In genomic region chr1:116168277-116169032, GRCh38 we compare ENCODE assay signal across 8 cellular contexts. TPM values are rescaled to one million over a fixed set of nuclear protein-coding genes. Genes with fewer than 3 reads are reported as not detected.
DNase-seq lines count a peak whose midpoint lies in the region; ATAC-seq, FAIRE-seq and TF ChIP-seq lines count a peak whose summit lies in the region.

No MANE protein-coding gene starts in this region.

- peak overlapping the region; percentile 94 for H3K4me2 ChIP-seq in BLaER1
- peak overlapping the region; percentile 91 for H3K4me2 ChIP-seq in GM12878 (ENCODE audit: control insufficient read depth, insufficient read depth)

- peaks cover 9% of the 10 kb centered on the region for H3K27me3 Mint-ChIP-seq in T-helper 2 cell treated with Interferon-gamma antibody and Interleukin-4, amounts not matched to agents 5 μg/mL and 100 μg/mL, for 36 hours (ENCODE audit: low read depth)

- CTCF ChIA-PET in GM12878 (lab: Yijun Ruan, JAX) = interaction anchor here (0.6 to 1.9 kb wide), 9 partner anchors 13 to 1566 kb away, joined by 3 to 14 read pairs (median 3); no protein-coding TSS in a partner anchor

- H3K4me1 ChIP-seq in BLaER1 (peaks cover 19% of the 10 kb centered on the region), GM12878 (ENCODE audit: control insufficient read depth, insufficient read depth, low read length) (no peaks in the 10 kb centered on the region), iPS DF 6.9 (ENCODE audit: control insufficient read depth, insufficient read depth, low read length) (peaks cover 2% of the 10 kb centered on the region; the same call in 1 of the 2 replicates), gastrocnemius medialis (peaks cover 0 to 13% of the 10 kb centered on the region in 2 donors)

- in situ Hi-C loops in GM12878 (cut with MboI) (no loop called here), gastrocnemius medialis (cut with MboI; ENCODE audit: low sequenced_read_pairs in 4 of 4) (loop anchor here in 1 of 4 donors (25.0 kb wide), 1 partner anchor 194 kb away; the partner anchor contains the start of gene ATP1A1)

- no peak overlapping the region for H3K27ac Mint-ChIP-seq in T-helper 2 cell treated with Interferon-gamma antibody and Interleukin-4, amounts not matched to agents 5 μg/mL and 100 μg/mL, for 36 hours

- H3K4me1 Mint-ChIP-seq in T-helper 2 cell treated with Interferon-gamma antibody and Interleukin-4, amounts not matched to agents 5 μg/mL and 100 μg/mL, for 36 hours (ENCODE audit: low read depth) = peaks cover 10% of the 10 kb centered on the region

- POLR2A ChIA-PET in GM12878 (lab: Charles Lee) = no interaction called here

- H3K4me3 ChIP-seq in BLaER1 (peak overlapping the region; percentile 74), GM12878 (peak overlapping the region; percentile 66), iPS DF 6.9 (ENCODE audit: low read length) (peak overlapping the region; percentile 45; the same call in 1 of the 2 replicates), gastrocnemius medialis (peak overlapping the region; percentile 45 to 77 (median 54))

- no peak for TF ChIP-seq EP300 in GM12878 (IDR thresholded peaks at IDR 0.05; ENCODE audit: borderline replicate concordance in 1 of 2, control insufficient read depth in 1 of 2, low read depth in 2 of 2, low read length in 2 of 2)

- no peaks in the 10 kb centered on the region for H3K36me3 Mint-ChIP-seq in T-helper 2 cell treated with Interferon-gamma antibody and Interleukin-4, amounts not matched to agents 5 μg/mL and 100 μg/mL, for 36 hours (ENCODE audit: low read depth)

- H3K27ac ChIP-seq in BLaER1 = peak overlapping the region; percentile 89
- H3K27ac ChIP-seq in GM12878 (ENCODE audit: control insufficient read depth, insufficient read depth) = no peak overlapping the region
- no peak overlapping the region for H3K27ac ChIP-seq in iPS DF 6.9 (ENCODE audit: low read length)
- H3K27ac ChIP-seq in gastrocnemius medialis = peak overlapping the region; percentile 34 to 65 (median 49)

- peak; percentile 52 for FAIRE-seq in GM12878 (lab: Jason Lieb, UNC)

- no peak for TF ChIP-seq POLR2A in GM12878 (IDR thresholded peaks at IDR 0.05; ENCODE audit: low read depth, low read length)
- no peak for TF ChIP-seq POLR2A in gastrocnemius medialis (IDR thresholded peaks at IDR 0.05)

- no peaks in the 10 kb centered on the region for H3K27me3 ChIP-seq in BLaER1
- no peaks in the 10 kb centered on the region; a peak in 2 of 4 replicates for H3K27me3 ChIP-seq in GM12878 (replicated peaks in 1 of 2; ENCODE audit: control insufficient read depth in 2 of 2, insufficient read depth in 2 of 2, low read length in 1 of 2)
- 0 out of 2 replicates have a peak, but pooled peaks cover 1% of the 10 kb centered on the region for H3K27me3 ChIP-seq in iPS DF 6.9 (ENCODE audit: control insufficient read depth, insufficient read depth, low read length)
- H3K27me3 ChIP-seq in gastrocnemius medialis = no peaks in the 10 kb centered on the region

- H3K36me3 ChIP-seq in BLaER1 (no peaks in the 10 kb centered on the region), GM12878 (ENCODE audit: control insufficient read depth in 2 of 2, insufficient read depth in 2 of 2, low read length in 1 of 2) (no peaks in the 10 kb centered on the region), iPS DF 6.9 (ENCODE audit: control insufficient read depth, insufficient read depth, low read length) (no peaks in the 10 kb centered on the region), gastrocnemius medialis (no peaks in the 10 kb centered on the region)

- peak overlapping the region; percentile 81 for H3K4me3 Mint-ChIP-seq in T-helper 2 cell treated with Interferon-gamma antibody and Interleukin-4, amounts not matched to agents 5 μg/mL and 100 μg/mL, for 36 hours

- H3K79me2 ChIP-seq in GM12878 (ENCODE audit: control insufficient read depth, insufficient read depth, low read length) = no peaks in the 10 kb centered on the region

- peak overlapping the region; percentile 79 for H3K9ac ChIP-seq in BLaER1
- peak overlapping the region; percentile 19; the same call in 1 of the 2 replicates for H3K9ac ChIP-seq in GM12878 (ENCODE audit: control insufficient read depth, insufficient read depth, low read length)

- BruUV-seq in GM12878 (replicated peaks; lab: Mats Ljungman, UMichigan) = no TSS peak

- ATAC-seq in GM19372 (IDR thresholded peaks at IDR 0.05; ENCODE audit: low read depth, unreplicated experiment) (peak; percentile 89), HG03565 (IDR thresholded peaks at IDR 0.05; ENCODE audit: unreplicated experiment) (peak; percentile 80), GM12878 (peak; percentile 98), gastrocnemius medialis (peak; percentile 64 to 76)

- peak overlapping the region; percentile 71 for H2AFZ ChIP-seq in GM12878 (ENCODE audit: control insufficient read depth, low read depth, low read length)

- SMC1A ChIA-PET in GM12878 (lab: Charles Lee; ENCODE audit: uncharacterized antibody, unreplicated experiment) = interaction anchor here (0.9 to 1.2 kb wide), 3 partner anchors 13 to 324 kb away, joined by 3 to 4 read pairs (median 4); no protein-coding TSS in a partner anchor

- no peaks in the 10 kb centered on the region for H3K9me3 Mint-ChIP-seq in T-helper 2 cell treated with Interferon-gamma antibody and Interleukin-4, amounts not matched to agents 5 μg/mL and 100 μg/mL, for 36 hours

- DNase-seq in T-helper 2 cell treated with Interferon-gamma antibody and Interleukin-4, amounts not matched to agents 5 μg/mL and 100 μg/mL, for 36 hours (ENCODE audit: low spot score) = peak; percentile 75
- DNase-seq in GM12878 (ENCODE audit: low read depth, low spot score) (no peak), iPS DF 6.9 (ENCODE audit: low read depth, low spot score) (peak; percentile 48), gastrocnemius medialis (peak; percentile 43 to 64), NCI-H128 (lab: John Stamatoyannopoulos, UW; ENCODE audit: unreplicated experiment) (no peak)

- TF ChIP-seq CTCF in GM12878 (IDR thresholded peaks at IDR 0.05 in 2 of 3, conservative IDR thresholded peaks at IDR 0.05 in 1 of 3; ENCODE audit: control insufficient read depth in 2 of 3, extremely low read depth in 1 of 3, insufficient read depth in 1 of 3, low read depth in 3 of 3, low read length in 3 of 3) (peak; percentile 75 to 87 (median 84)), gastrocnemius medialis (IDR thresholded peaks at IDR 0.05 in 4 of 5, conservative IDR thresholded peaks at IDR 0.05 in 1 of 5) (peak; percentile 67 to 87 (median 75))

- RAD21 ChIA-PET in GM12878 (lab: Charles Lee; ENCODE audit: unreplicated experiment) = interaction anchor here (0.6 to 2.7 kb wide), 3 partner anchors 8 to 317 kb away, joined by 3 to 11 read pairs (median 5); no protein-coding TSS in a partner anchor

- H4K20me1 ChIP-seq in BLaER1 (no peaks in the 10 kb centered on the region), GM12878 (ENCODE audit: control insufficient read depth, insufficient read depth) (no peaks in the 10 kb centered on the region)

- intact Hi-C loops in GM12878 (cut with micrococcal nuclease; ENCODE audit: unreplicated experiment) (no loop called here), gastrocnemius medialis (cut with DNase I; ENCODE audit: low total_unique reads) (loop anchor here (2.0 kb wide), 1 partner anchor 16 kb away; no protein-coding TSS in a partner anchor)

- H3K9me3 ChIP-seq in BLaER1 = no peaks in the 10 kb centered on the region
- no peaks in the 10 kb centered on the region for H3K9me3 ChIP-seq in GM12878 (replicated peaks; ENCODE audit: control insufficient read depth, insufficient read depth, low read length)
- H3K9me3 ChIP-seq in iPS DF 6.9 (ENCODE audit: control insufficient read depth, insufficient read depth, low read length) = no peaks in the 10 kb centered on the region
- H3K9me3 ChIP-seq in gastrocnemius medialis = no peaks in the 10 kb centered on the region

- peak; percentile 37; the same call in 1 of the 2 replicates for TF ChIP-seq RAD21 in GM12878 (IDR thresholded peaks at IDR 0.05; ENCODE audit: insufficient read depth, low read depth, low read length)

- 4% methylated on average over 38 of the region's 42 CpGs for WGBS in GM12878 (ENCODE audit: insufficient coverage, insufficient replicate concordance, low lambda C conversion rate, missing lambda C conversion rate)
- no CpG with 5 or more reads among the region's 42 CpGs for WGBS in iPS DF 6.9 (ENCODE audit: insufficient coverage, insufficient read length)

TF ChIP-seq in GM12878, 131 proteins besides CTCF, POLR2A, EP300 and RAD21 (continues in another document):
- TF ChIP-seq SRF (IDR thresholded peaks at IDR 0.05; ENCODE audit: low read depth in 2 of 2, low read length in 2 of 2) (no peak), STAT3 (IDR thresholded peaks at IDR 0.05; ENCODE audit: low read depth, low read length) (no peak)

RNA-seq across cellular contexts. Expression of gene MAB21L3, which starts 57.3 kb away (rescaled TPM):
- total RNA-seq in GM12878 (2013; cell fraction: nucleolus; rRNA removed) = 12.9 and 13.5 TPM in 2 replicates
- total RNA-seq in GM12878 (2014; rRNA removed) (1.7 and 5.3 TPM in 2 replicates), GM12878 (2014; rRNA removed; fragmentation: Illumina TruSeq; extraction: Trizol) (1.2 and 1.6 TPM in 2 replicates), GM12878 (2021) (0.88 and 1.7 TPM in 2 replicates), gastrocnemius medialis (1 to 10 TPM in 1 of 4 donors, under 1 TPM in 2, not detected in 1; 0.07 to 2.0 (median 0.16) TPM)
- polyA plus RNA-seq in GM12878 (2011; ENCODE audit: low read depth) = 0.18 TPM
- polyA plus RNA-seq in GM12878 (2011; rRNA removed) (12.4 and 18.6 TPM in 2 replicates), GM12878 (2014; fragmentation: Illumina TruSeq; extraction: Trizol) (1.5 and 1.9 TPM in 2 replicates), GM12878 (2014; fragmentation: Nextera tagmentation; extraction: Ambion mirVana) (under 1 TPM; 0.18 to 0.35 TPM), GM12878 (2014; rRNA removed) (1.0 and 2.1 TPM in 2 replicates), GM12878 (2016; fragmentation: Nextera tagmentation; extraction: Ambion mirVana) (under 1 TPM; 0.27 to 0.47 TPM)
- 15.9 and 19.3 TPM in 2 replicates for polyA plus RNA-seq in GM12878 (2011; cell fraction: cytosol; rRNA removed)
- polyA plus RNA-seq in GM12878 (2011; cell fraction: nucleus; rRNA removed) = 11.8 and 15.9 TPM in 2 replicates
- 0.22 and 0.32 TPM in 2 replicates for polyA plus RNA-seq in GM12878 (2012)
- 26.3 and 34.4 TPM in 2 replicates for polyA minus RNA-seq in GM12878 (2011; rRNA and poly(A)+ RNA removed)
- polyA minus RNA-seq in GM12878 (2011; cell fraction: cytosol; rRNA and poly(A)+ RNA removed) = 9.3 and 11.2 TPM in 2 replicates
- 15.0 and 17.9 TPM in 2 replicates for polyA minus RNA-seq in GM12878 (2011; cell fraction: nucleus; rRNA and poly(A)+ RNA removed)

Comparison
In these comparisons a context has a peak if more than half of its experiments do, and no peak if none do; other contexts are left out.
1. H3K27ac ChIP-seq: peak in BLaER1 (single experiment) and gastrocnemius medialis (4 of 4); none in GM12878 (single experiment) and iPS DF 6.9 (single experiment).
2. DNase-seq: peak in T-helper 2 cell treated with Interferon-gamma antibody and Interleukin-4, amounts not matched to agents 5 μg/mL and 100 μg/mL, for 36 hours (single experiment), iPS DF 6.9 (single experiment) and gastrocnemius medialis (2 of 2); none in GM12878 (single experiment) and NCI-H128 (single experiment).
3. Peak in every context shown above with its lines, with median percentiles within 50 percentile points of each other: H3K4me3 ChIP-seq and ATAC-seq.